Comparison of ENCODE assay signal across 15 cellular contexts in the genomic region with DNA sequence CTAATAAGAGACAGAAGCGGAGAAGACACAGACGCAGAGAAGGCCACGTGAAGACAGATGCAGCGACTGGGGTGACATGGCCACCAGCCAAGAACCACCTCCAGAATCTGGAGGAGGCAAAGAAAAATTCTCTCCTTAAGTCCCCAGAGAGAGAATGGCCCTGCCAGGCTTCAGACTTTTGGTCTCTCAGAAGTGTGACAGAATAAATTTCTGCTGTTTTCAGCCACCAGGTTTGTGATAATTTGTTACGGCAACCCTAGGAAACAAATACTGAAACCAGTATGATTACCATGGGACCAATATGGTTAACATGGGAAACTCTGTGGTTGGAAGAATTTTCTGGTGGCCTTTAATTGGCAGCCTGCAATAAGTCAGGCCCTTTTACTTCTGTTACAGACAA.
DNase-seq lines count a peak whose midpoint lies in the region; ATAC-seq and TF ChIP-seq lines count a peak whose summit lies in the region.
"Had no signal": no experiment of that assay in that cellular context is flagged by ENCODE, and none has a peak within 500 bp of the region (broad histone marks: within the 10 kb centered on the region; RNA-seq: fewer than 3 reads in every experiment).

No MANE protein-coding gene starts in this region.

- TF ChIP-seq CTCF in CD8-positive, alpha-beta T cell (IDR thresholded peaks at IDR 0.05), result no peak
- no peak for TF ChIP-seq CTCF in VCaP (conservative IDR thresholded peaks at IDR 0.05)
- TF ChIP-seq CTCF in CD14-positive monocyte (IDR thresholded peaks at IDR 0.05), result no peak
- TF ChIP-seq CTCF in left ventricle myocardium inferior (IDR thresholded peaks at IDR 0.05; ENCODE audit: borderline replicate concordance), result no peak

- H3K27me3 Mint-ChIP-seq in CD8-positive, alpha-beta T cell (ENCODE audit: low read depth), result no peaks in the 10 kb centered on the region
- H3K27me3 Mint-ChIP-seq in CD14-positive monocyte (ENCODE audit: low read depth in 3 of 3), result peaks cover 82 to 97% (median 93%) of the 10 kb centered on the region in 3 donors

- H3K4me3 Mint-ChIP-seq in CD8-positive, alpha-beta T cell, result no peak overlapping the region
- peak overlapping the region in 1 of 2 donors; percentile 82 for H3K4me3 Mint-ChIP-seq in CD14-positive monocyte

- no peaks in the 10 kb centered on the region for H3K36me3 Mint-ChIP-seq in CD8-positive, alpha-beta T cell
- peaks cover 0 to 6% of the 10 kb centered on the region in 2 donors for H3K36me3 Mint-ChIP-seq in CD14-positive monocyte
- H3K36me3 Mint-ChIP-seq: IgD-negative memory B cell had no signal

- no peak for ATAC-seq in CD8-positive, alpha-beta T cell
- ATAC-seq in GM19043 (IDR thresholded peaks at IDR 0.05; ENCODE audit: low read depth, unreplicated experiment) (peak; percentile 37), HG02981 (IDR thresholded peaks at IDR 0.05; ENCODE audit: unreplicated experiment) (peak; percentile 55)

- H3K27ac Mint-ChIP-seq in CD8-positive, alpha-beta T cell, result peak overlapping the region; percentile 82
- H3K27ac Mint-ChIP-seq in CD14-positive monocyte, result no peak overlapping the region
- H3K27ac Mint-ChIP-seq: IgD-negative memory B cell had no signal

- CTCF ChIA-PET in CD8-positive, alpha-beta T cell (lab: Charles Lee), result no interaction called here

- H3K9me3 ChIP-seq in CD8-positive, alpha-beta T cell (ENCODE audit: low read length), result no peaks in the 10 kb centered on the region
- H3K9me3 ChIP-seq in left ventricle myocardium inferior (replicated peaks), result no peaks in the 10 kb centered on the region

- H3K27ac ChIP-seq in CD8-positive, alpha-beta T cell (ENCODE audit: low read depth, low read length), result no peak overlapping the region
- peak overlapping the region; percentile 73 for H3K27ac ChIP-seq in VCaP
- H3K27ac ChIP-seq in left ventricle myocardium inferior (replicated peaks), result no peak overlapping the region
- H3K27ac ChIP-seq: epithelial cell of prostate, parathyroid adenoma had no signal

- H3K27me3 ChIP-seq in CD8-positive, alpha-beta T cell (ENCODE audit: insufficient read depth, low read length), result no peaks in the 10 kb centered on the region
- no peaks in the 10 kb centered on the region for H3K27me3 ChIP-seq in left ventricle myocardium inferior (ENCODE audit: low read depth)

- no peak for DNase-seq in CD8-positive, alpha-beta T cell
- DNase-seq in cortex of kidney (lab: John Stamatoyannopoulos, UW) (no peak), CD14-positive monocyte (ENCODE audit: low spot score) (no peak), NCI-H2107 (lab: John Stamatoyannopoulos, UW) (no peak), left ventricle myocardium inferior (no peak)
- DNase-seq: activated CD4-positive, alpha-beta T cell treated with anti-CD3 and anti-CD28 coated beads for 4 hours; activated gamma-delta T cell; NCI-H1694; stimulated activated CD4-positive, alpha-beta T cell treated with anti-CD3 and anti-CD28 coated beads, Interleukin-15, amount 100 ng/mL, for 24 hours had no signal

- H3K4me1 Mint-ChIP-seq in CD8-positive, alpha-beta T cell (ENCODE audit: low read depth), result peaks cover 72% of the 10 kb centered on the region
- peaks cover 17% of the 10 kb centered on the region for H3K4me1 Mint-ChIP-seq in CD14-positive monocyte

- no peak overlapping the region for H3K4me3 ChIP-seq in CD8-positive, alpha-beta T cell (ENCODE audit: low read depth, low read length)
- H3K4me3 ChIP-seq in left ventricle myocardium inferior, result no peak overlapping the region

- H3K36me3 ChIP-seq in CD8-positive, alpha-beta T cell (ENCODE audit: insufficient read depth, low read length), result no peaks in the 10 kb centered on the region
- H3K36me3 ChIP-seq in left ventricle myocardium inferior, result no peaks in the 10 kb centered on the region

- H3K9me3 Mint-ChIP-seq in CD8-positive, alpha-beta T cell, result no peaks in the 10 kb centered on the region
- peaks cover 2 to 26% (median 16%) of the 10 kb centered on the region in 7 donors for H3K9me3 Mint-ChIP-seq in CD14-positive monocyte
- H3K9me3 Mint-ChIP-seq: IgD-negative memory B cell had no signal

- intact Hi-C loops in CD8-positive, alpha-beta T cell (cut with DNase I, micrococcal nuclease), result no loop called here
- intact Hi-C loops in CD14-positive monocyte (cut with micrococcal nuclease), result loop anchor here in 1 of 2 donors (10.0 kb wide), 1 partner anchor 113 kb away; no protein-coding TSS in a partner anchor
- intact Hi-C loops in left ventricle myocardium inferior (cut with micrococcal nuclease), result no loop called here

- H3K4me1 ChIP-seq in CD8-positive, alpha-beta T cell (ENCODE audit: insufficient read depth, low read length), result peaks cover 54% of the 10 kb centered on the region
- H3K4me1 ChIP-seq in left ventricle myocardium inferior, result peaks cover 9% of the 10 kb centered on the region
- H3K4me1 ChIP-seq: parathyroid adenoma had no signal

- POLR2A ChIA-PET in CD8-positive, alpha-beta T cell (lab: Charles Lee), result no interaction called here
